ENCODE assay signal across 8 cellular contexts in the genomic region with DNA sequence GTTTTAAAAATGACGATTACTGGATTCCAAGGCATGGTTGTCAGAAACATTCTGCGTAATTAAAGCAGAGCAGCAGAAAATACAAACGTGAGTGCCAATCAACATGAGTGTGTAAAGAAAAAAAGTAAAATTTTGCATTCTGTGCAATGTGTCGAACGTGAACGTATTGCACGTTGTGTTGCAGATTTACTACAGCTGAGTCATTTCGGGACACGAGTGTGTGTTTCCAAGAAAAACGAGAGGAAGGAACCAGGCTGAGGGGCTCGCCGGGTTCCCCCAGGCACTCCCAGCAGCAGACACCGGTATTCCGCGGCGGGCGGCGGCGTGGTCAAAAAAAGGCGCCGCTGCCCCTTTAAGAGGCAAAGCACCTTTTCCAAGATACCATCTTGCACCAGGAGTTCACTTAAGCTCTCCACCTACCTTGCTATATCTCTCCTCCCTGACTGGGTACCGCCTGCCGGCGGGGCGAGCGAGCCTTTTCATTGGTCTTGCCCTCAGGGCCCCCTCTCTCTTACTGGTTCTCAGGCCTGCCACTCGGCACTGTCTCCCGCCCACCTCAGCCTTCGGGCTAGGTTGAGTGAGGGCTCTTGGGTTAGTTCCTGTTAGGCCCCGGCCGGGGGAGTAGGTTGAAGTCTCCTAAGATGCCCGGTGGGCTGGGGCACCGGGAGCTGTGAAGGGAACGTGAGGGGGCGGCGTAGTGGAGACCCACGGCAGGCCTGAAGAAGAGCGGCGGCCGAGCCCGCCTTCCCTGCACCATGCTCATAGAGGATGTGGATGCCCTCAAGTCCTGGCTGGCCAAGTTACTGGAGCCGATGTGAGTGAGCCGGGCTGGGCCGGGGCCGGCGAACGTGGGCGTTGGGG. TPM values are rescaled to one million over a fixed set of nuclear protein-coding genes. Genes with fewer than 3 reads are reported as not detected.
DNase-seq lines count a peak whose midpoint lies in the region; ATAC-seq and TF ChIP-seq lines count a peak whose summit lies in the region.

A gene with protein sequence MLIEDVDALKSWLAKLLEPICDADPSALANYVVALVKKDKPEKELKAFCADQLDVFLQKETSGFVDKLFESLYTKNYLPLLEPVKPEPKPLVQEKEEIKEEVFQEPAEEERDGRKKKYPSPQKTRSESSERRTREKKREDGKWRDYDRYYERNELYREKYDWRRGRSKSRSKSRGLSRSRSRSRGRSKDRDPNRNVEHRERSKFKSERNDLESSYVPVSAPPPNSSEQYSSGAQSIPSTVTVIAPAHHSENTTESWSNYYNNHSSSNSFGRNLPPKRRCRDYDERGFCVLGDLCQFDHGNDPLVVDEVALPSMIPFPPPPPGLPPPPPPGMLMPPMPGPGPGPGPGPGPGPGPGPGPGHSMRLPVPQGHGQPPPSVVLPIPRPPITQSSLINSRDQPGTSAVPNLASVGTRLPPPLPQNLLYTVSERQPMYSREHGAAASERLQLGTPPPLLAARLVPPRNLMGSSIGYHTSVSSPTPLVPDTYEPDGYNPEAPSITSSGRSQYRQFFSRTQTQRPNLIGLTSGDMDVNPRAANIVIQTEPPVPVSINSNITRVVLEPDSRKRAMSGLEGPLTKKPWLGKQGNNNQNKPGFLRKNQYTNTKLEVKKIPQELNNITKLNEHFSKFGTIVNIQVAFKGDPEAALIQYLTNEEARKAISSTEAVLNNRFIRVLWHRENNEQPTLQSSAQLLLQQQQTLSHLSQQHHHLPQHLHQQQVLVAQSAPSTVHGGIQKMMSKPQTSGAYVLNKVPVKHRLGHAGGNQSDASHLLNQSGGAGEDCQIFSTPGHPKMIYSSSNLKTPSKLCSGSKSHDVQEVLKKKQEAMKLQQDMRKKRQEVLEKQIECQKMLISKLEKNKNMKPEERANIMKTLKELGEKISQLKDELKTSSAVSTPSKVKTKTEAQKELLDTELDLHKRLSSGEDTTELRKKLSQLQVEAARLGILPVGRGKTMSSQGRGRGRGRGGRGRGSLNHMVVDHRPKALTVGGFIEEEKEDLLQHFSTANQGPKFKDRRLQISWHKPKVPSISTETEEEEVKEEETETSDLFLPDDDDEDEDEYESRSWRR (plus strand): TSS at position 595 of the 861 bp plus-strand sequence. CDS start 161 bp downstream, at position 756.

- H3F3A ChIP-seq in MM.1S (ENCODE audit: insufficient read depth, low read length) (no peaks in the 10 kb centered on the region), neural progenitor cell (ENCODE audit: low read depth) (peaks cover 19% of the 10 kb centered on the region)

- no peak for TF ChIP-seq CTCF in MM.1S (IDR thresholded peaks at IDR 0.05; ENCODE audit: low read length)
- no peak for TF ChIP-seq CTCF in foreskin keratinocyte (conservative IDR thresholded peaks at IDR 0.05)
- no peak for TF ChIP-seq CTCF in neural progenitor cell (IDR thresholded peaks at IDR 0.05)

- H3K4me1 Mint-ChIP-seq in neural progenitor cell: peaks cover 6% of the 10 kb centered on the region

- ATAC-seq in foreskin keratinocyte: peak; percentile 100

- peak within 1 kb of the TSS; percentile 70 for H3K4me2 ChIP-seq in MM.1S (ENCODE audit: low read depth, low read length)
- peak within 1 kb of the TSS; percentile 86 for H3K4me2 ChIP-seq in neural progenitor cell

- in situ Hi-C loops in G401 (cut with HindIII; ENCODE audit: low sequenced_read_pairs): no loop called here
- in situ Hi-C loops in HAP-1 (cut with MboI; ENCODE audit: low sequenced_read_pairs): no loop called here

- peaks cover 5% of the 10 kb centered on the region for H3K27me3 Mint-ChIP-seq in neural progenitor cell (ENCODE audit: insufficient read depth, low read depth)

- H3K9me3 Mint-ChIP-seq in neural progenitor cell: no peaks in the 10 kb centered on the region

- H3K4me3 ChIP-seq in HAP-1 (peak within 1 kb of the TSS; percentile 88), MM.1S (ENCODE audit: low read length) (peak within 1 kb of the TSS; percentile 96), neural progenitor cell (peak within 1 kb of the TSS; percentile 99)

- H3K9ac ChIP-seq in MM.1S (ENCODE audit: low read length): peak within 1 kb of the TSS; percentile 87
- H3K9ac ChIP-seq in neural progenitor cell: peak within 1 kb of the TSS; percentile 90

- DNase-seq in G401 (ENCODE audit: low spot score): peak; percentile 99
- peak; percentile 96 to 99 for DNase-seq in HAP-1 (ENCODE audit: low spot score in 2 of 2)
- DNase-seq in MM.1S: peak; percentile 99
- DNase-seq in SHP77 treated with DMSO at 0.1 percent for 48 hours (lab: John Stamatoyannopoulos, UW): peak; percentile 98
- peak; percentile 98 for DNase-seq in activated effector memory CD4-positive, alpha-beta T cell treated with anti-CD3 and anti-CD28 coated beads, Interleukin-2, amount 50 U/mL, for 16 hours
- DNase-seq in foreskin keratinocyte: peak; percentile 96 to 98
- peak; percentile 97 for DNase-seq in neural progenitor cell (ENCODE audit: low spot score)
- DNase-seq in stromal cell of bone marrow (ENCODE audit: low read depth): peak; percentile 95

- H3K79me2 ChIP-seq in MM.1S (ENCODE audit: low read length) (peaks cover 46% of the 10 kb centered on the region), neural progenitor cell (ENCODE audit: low read depth) (peaks cover 47% of the 10 kb centered on the region)

- no peak within 1 kb of the TSS for H3K27ac Mint-ChIP-seq in neural progenitor cell

- H3K36me3 ChIP-seq in HAP-1 (replicated peaks): no peaks in the 10 kb centered on the region
- no peaks in the 10 kb centered on the region for H3K36me3 ChIP-seq in MM.1S (replicated peaks; ENCODE audit: insufficient read depth, low read length)
- H3K36me3 ChIP-seq in neural progenitor cell: no peaks in the 10 kb centered on the region

- H3K9me2 ChIP-seq in MM.1S (replicated peaks; ENCODE audit: insufficient read depth, low read length): no peaks in the 10 kb centered on the region

- H4K20me1 ChIP-seq in MM.1S (ENCODE audit: insufficient read depth, low read length) (no peaks in the 10 kb centered on the region; the same call in 1 of the 2 replicates), neural progenitor cell (ENCODE audit: low read depth) (peaks cover 38% of the 10 kb centered on the region)

- H3K27ac ChIP-seq in MM.1S (ENCODE audit: low read length) (peak within 1 kb of the TSS; percentile 46; the same call in 1 of the 2 replicates), foreskin keratinocyte (peak within 1 kb of the TSS; percentile 63), neural progenitor cell (peak within 1 kb of the TSS; percentile 83)

- H3K27me3 ChIP-seq in HAP-1 (ENCODE audit: low read depth) (no peaks in the 10 kb centered on the region), MM.1S (replicated peaks; ENCODE audit: insufficient read depth, low read length) (no peaks in the 10 kb centered on the region; the same call in 1 of the 2 replicates), foreskin keratinocyte (no peaks in the 10 kb centered on the region), neural progenitor cell (no peaks in the 10 kb centered on the region)

- peaks cover 18% of the 10 kb centered on the region for H3K4me1 ChIP-seq in HAP-1
- H3K4me1 ChIP-seq in MM.1S (ENCODE audit: low read length): peaks cover 6% of the 10 kb centered on the region; the same call in 1 of the 2 replicates
- H3K4me1 ChIP-seq in foreskin keratinocyte: peaks cover 7% of the 10 kb centered on the region
- peaks cover 18% of the 10 kb centered on the region for H3K4me1 ChIP-seq in neural progenitor cell

- H2AFZ ChIP-seq in MM.1S (ENCODE audit: low read length) (peak within 1 kb of the TSS; percentile 94), neural progenitor cell (replicated peaks) (peak within 1 kb of the TSS; percentile 92)

- no peaks in the 10 kb centered on the region for H3K36me3 Mint-ChIP-seq in neural progenitor cell

- no peaks in the 10 kb centered on the region for H3K9me3 ChIP-seq in HAP-1
- no peaks in the 10 kb centered on the region for H3K9me3 ChIP-seq in MM.1S (replicated peaks; ENCODE audit: insufficient read depth, low read length)
- H3K9me3 ChIP-seq in neural progenitor cell (ENCODE audit: low read depth): no peaks in the 10 kb centered on the region

- no peak within 1 kb of the TSS for H3K4me3 Mint-ChIP-seq in neural progenitor cell

RNA-seq across cellular contexts. Expression of the gene that starts here (rescaled TPM):
- total RNA-seq in G401 (2014; rRNA removed; shearing (Covaris generic)): 37.2 and 45.2 TPM in 2 replicates
- total RNA-seq in foreskin keratinocyte: 24.9 and 25.4 TPM in 2 replicates
- polyA plus RNA-seq in foreskin keratinocyte: 4.6 and 5.7 TPM in 2 replicates
- total RNA-seq in neural progenitor cell (ENCODE audit: low replicate concordance): 44.3 and 55.0 TPM in 2 replicates

Comparison
In these comparisons a context has a peak if more than half of its experiments do, and no peak if none do; other contexts are left out.
1. Peak in every context shown above with its lines: DNase-seq, ATAC-seq, H3K4me3 ChIP-seq and H3K27ac ChIP-seq.